9 cellular contexts compared by ENCODE assay signal in genomic region chr17:45430006-45430737, GRCh38.
DNase-seq lines count a peak whose midpoint lies in the region; TF ChIP-seq lines count a peak whose summit lies in the region.
"Had no signal": no experiment of that assay in that cellular context is flagged by ENCODE, and none has a peak within 500 bp of the region (broad histone marks: within the 10 kb centered on the region; RNA-seq: fewer than 3 reads in every experiment).

No MANE protein-coding gene starts in this region.

- H3K9ac ChIP-seq in HUES48 (ENCODE audit: low read depth, low read length) (no peak overlapping the region), mucosa of stomach (ENCODE audit: low read length) (peak overlapping the region; percentile 57)

- H3K4me3 ChIP-seq in ACC112 (ENCODE audit: low read depth, low read length) (peak overlapping the region; percentile 77), HUES48 (ENCODE audit: low read depth, low read length) (peak overlapping the region; percentile 72), coronary artery (peak overlapping the region; percentile 74), mucosa of stomach (ENCODE audit: low read length) (peak overlapping the region; percentile 41)

- H3K27me3 ChIP-seq in ACC112 (ENCODE audit: insufficient read depth, low read length): peaks cover 35% of the 10 kb centered on the region
- H3K27me3 ChIP-seq in HUES48 (ENCODE audit: control insufficient read depth, insufficient read depth, low read length): peaks cover 59% of the 10 kb centered on the region
- H3K27me3 ChIP-seq in mucosa of stomach (ENCODE audit: control insufficient read depth, insufficient read depth, low read length): peaks cover 28% of the 10 kb centered on the region

- no peaks in the 10 kb centered on the region for H3K9me3 ChIP-seq in HUES48 (ENCODE audit: control insufficient read depth, insufficient read depth, low read length)
- no peaks in the 10 kb centered on the region for H3K9me3 ChIP-seq in mucosa of stomach (ENCODE audit: control insufficient read depth, low read length)

- no peaks in the 10 kb centered on the region for H3K4me1 ChIP-seq in ACC112 (ENCODE audit: control insufficient read depth, insufficient read depth, low read length, unreplicated experiment)
- H3K4me1 ChIP-seq in HUES48 (ENCODE audit: control insufficient read depth, insufficient read depth, low read length): peaks cover 15% of the 10 kb centered on the region
- H3K4me1 ChIP-seq in mucosa of stomach (ENCODE audit: control insufficient read depth, insufficient read depth, low read length): peaks cover 47% of the 10 kb centered on the region

- DNase-seq in coronary artery (ENCODE audit: low spot score) (no peak), cerebellar cortex (ENCODE audit: low spot score) (no peak), amygdala (lab: John Stamatoyannopoulos, UW) (no peak), GM19238 (ENCODE audit: insufficient read length, low spot score) (no peak), GM10266 (ENCODE audit: extremely low spot score) (no peak)
- DNase-seq: DND-41 had no signal

- H3K27ac ChIP-seq in ACC112 (ENCODE audit: low read depth, low read length) (no peak overlapping the region), HUES48 (ENCODE audit: low read depth, low read length) (no peak overlapping the region), coronary artery (no peak overlapping the region)

- H3K36me3 ChIP-seq in ACC112 (ENCODE audit: insufficient read depth, low read length) (no peaks in the 10 kb centered on the region), HUES48 (ENCODE audit: control insufficient read depth, insufficient read depth, low read length) (no peaks in the 10 kb centered on the region), mucosa of stomach (ENCODE audit: control insufficient read depth, insufficient read depth, low read length) (no peaks in the 10 kb centered on the region)

- TF ChIP-seq CTCF in coronary artery (IDR thresholded peaks at IDR 0.05): no peak
- no peak for TF ChIP-seq CTCF in GM10266 (IDR thresholded peaks at IDR 0.05; ENCODE audit: control insufficient read depth, insufficient read depth, low read depth, missing control alignments)

- no peaks in the 10 kb centered on the region for H3K79me2 ChIP-seq in ACC112 (ENCODE audit: control insufficient read depth, insufficient read depth, low read length, unreplicated experiment)

- H2AFZ ChIP-seq in ACC112 (ENCODE audit: low read length, unreplicated experiment): no peak overlapping the region
